8 cellular contexts compared by ENCODE assay signal in the genomic region with DNA sequence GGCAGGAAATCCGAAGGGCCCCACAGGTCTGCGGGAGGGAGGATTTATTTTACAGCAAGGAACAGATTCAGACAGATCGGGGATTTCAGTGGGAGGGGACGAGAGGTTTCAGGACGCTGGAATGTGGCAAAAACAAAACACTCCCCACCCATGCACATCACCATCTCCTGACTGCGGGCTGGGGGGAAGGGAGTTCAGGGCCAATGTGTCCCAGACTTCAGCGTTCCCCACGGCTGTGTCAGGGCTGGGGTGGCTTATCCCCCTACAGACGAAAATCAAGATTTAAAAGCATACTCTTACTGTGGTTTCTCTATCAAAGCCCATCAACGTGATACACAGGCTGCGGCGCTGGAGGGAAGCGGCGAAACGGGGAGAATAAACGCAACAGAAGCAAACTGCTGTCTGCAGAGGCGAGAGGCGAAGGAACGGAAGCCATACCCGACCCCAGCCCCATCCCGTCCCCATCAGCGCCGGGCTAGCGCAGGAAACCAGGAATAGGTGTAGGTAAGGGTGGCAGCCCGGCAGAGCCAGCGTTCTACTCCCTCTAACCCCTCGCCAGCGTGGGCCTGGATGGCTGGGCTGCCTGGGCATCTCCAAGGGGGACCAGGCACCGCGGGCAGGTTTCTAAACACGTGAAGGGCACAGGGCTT. TPM values are rescaled to one million over a fixed set of nuclear protein-coding genes. Genes with fewer than 3 reads are reported as not detected.
DNase-seq lines count a peak whose midpoint lies in the region; ATAC-seq, FAIRE-seq and TF ChIP-seq lines count a peak whose summit lies in the region.

No MANE protein-coding gene starts in this region.

- peaks cover 58% of the 10 kb centered on the region for H3K4me1 Mint-ChIP-seq in nephron progenitor cell

- H3K27ac Mint-ChIP-seq in nephron progenitor cell = peak overlapping the region; percentile 86

- peak overlapping the region; percentile 91 for H3K18ac ChIP-seq in H1 (ENCODE audit: extremely low read depth, low read length)

- peak overlapping the region; percentile 40 for H2BK12ac ChIP-seq in H1 (ENCODE audit: low read depth, low read length)

- no peaks in the 10 kb centered on the region for H3K9me3 Mint-ChIP-seq in nephron progenitor cell

- no peak overlapping the region for H2BK15ac ChIP-seq in H1 (ENCODE audit: low read length)

- H3K27me3 Mint-ChIP-seq in nephron progenitor cell (ENCODE audit: low read depth, poor library complexity) = peaks cover 31% of the 10 kb centered on the region

- DNase-seq in DMS53 treated with DMSO at 0.1 percent for 48 hours (lab: John Stamatoyannopoulos, UW; ENCODE audit: unreplicated experiment) (peak; percentile 74), NCI-H2227 (lab: John Stamatoyannopoulos, UW; ENCODE audit: unreplicated experiment) (peak; percentile 30), H1 (ENCODE audit: low read depth in 1 of 2, low spot score in 2 of 2) (no peak), nephron progenitor cell (peak; percentile 40), GM19238 (ENCODE audit: insufficient read length, low spot score) (no peak)

- POLR2A ChIA-PET in H1 (lab: Charles Lee; ENCODE audit: partially characterized antibody) = interaction anchor here (0.9 to 1.0 kb wide), 2 partner anchors 26 to 225 kb away, joined by 3 to 6 read pairs; no protein-coding TSS in a partner anchor

- no peak overlapping the region for H4K5ac ChIP-seq in H1 (ENCODE audit: insufficient read length, low read depth, low read length)

- H3K79me2 ChIP-seq in H1 (ENCODE audit: control insufficient read depth in 1 of 2, insufficient read depth in 2 of 2, low read length in 2 of 2) = 0 out of 4 replicates have a peak, but pooled peaks cover 0 to 2% of the 10 kb centered on the region in 2 experiments

- no peak overlapping the region for H2BK20ac ChIP-seq in H1 (ENCODE audit: low read length)

- H3K4me2 ChIP-seq in H1 (ENCODE audit: insufficient read depth in 1 of 2, low read depth in 2 of 2, low read length in 2 of 2) = peak overlapping the region; percentile 96 to 98

- no peak for TF ChIP-seq RAD21 in H1 (IDR thresholded peaks at IDR 0.05 in 1 of 2, conservative IDR thresholded peaks at IDR 0.05 in 1 of 2; ENCODE audit: low read depth in 2 of 2, low read length in 2 of 2)

- no peak overlapping the region for H3K4ac ChIP-seq in H1 (replicated peaks; ENCODE audit: insufficient read length, low read depth, low read length)

- H3K36me3 Mint-ChIP-seq in nephron progenitor cell (ENCODE audit: low read depth) = no peaks in the 10 kb centered on the region

- H3K4me3 Mint-ChIP-seq in nephron progenitor cell = peak overlapping the region; percentile 94

- H3K9ac ChIP-seq in H1 (replicated peaks in 1 of 4; ENCODE audit: extremely low read depth in 1 of 4, low read depth in 3 of 4, low read length in 3 of 4) = peak overlapping the region; percentile 22 to 62 (median 56); a peak in 5 of 7 replicates

- no peak overlapping the region for H4K91ac ChIP-seq in H1 (replicated peaks; ENCODE audit: insufficient read length, low read length)

- no peak overlapping the region for H2BK120ac ChIP-seq in H1 (replicated peaks; ENCODE audit: low read depth, low read length)

- H4K20me1 ChIP-seq in H1 (replicated peaks in 1 of 2; ENCODE audit: control insufficient read depth in 1 of 2, insufficient read depth in 2 of 2, low read length in 2 of 2) = no peaks in the 10 kb centered on the region

- WGBS in H1 (ENCODE audit: extremely low coverage in 1 of 2, insufficient coverage in 1 of 2, insufficient read length in 1 of 2, insufficient replicate concordance in 2 of 2, low coverage in 1 of 2, low lambda C conversion rate in 2 of 2, missing lambda C conversion rate in 1 of 2), 2 experiments = 2% methylated on average over 31 of the region's 31 CpGs; no CpG with 5 or more reads in 1 of the 2 experiments

- no peak overlapping the region for H3K56ac ChIP-seq in H1 (replicated peaks; ENCODE audit: insufficient read length, low read depth, low read length)

- H3K4me3 ChIP-seq in H1 (ENCODE audit: extremely low read depth in 1 of 4, insufficient read depth in 2 of 4, low read depth in 3 of 4, low read length in 4 of 4) = peak overlapping the region; percentile 56 to 80 (median 63)

- TF ChIP-seq POLR2A in H1 (IDR thresholded peaks at IDR 0.05; ENCODE audit: control extremely low read depth in 1 of 2, low read depth in 2 of 2, low read length in 2 of 2) = 0 out of 3 replicates have a peak, but pooled peaks of 1 of the 2 experiments have one; percentile 42

- H3K36me3 ChIP-seq in H1 (ENCODE audit: control insufficient read depth in 2 of 4, insufficient read depth in 4 of 4, low read length in 3 of 4) = no peaks in the 10 kb centered on the region

- no peak overlapping the region for H3K23ac ChIP-seq in H1 (ENCODE audit: insufficient read length)

- H3K27ac ChIP-seq in H1 (ENCODE audit: low read depth, low read length) = no peak overlapping the region

- CTCF ChIA-PET in H1 (lab: Charles Lee; ENCODE audit: partially characterized antibody) = interaction anchor here (0.7 to 3.8 kb wide), 6 partner anchors 17 to 159 kb away, joined by 3 to 32 read pairs (median 5); no protein-coding TSS in a partner anchor

- peak overlapping the region; percentile 62 for H4K8ac ChIP-seq in H1 (ENCODE audit: extremely low read depth, insufficient read depth, low read length)

- no peak for TF ChIP-seq CTCF in H1 (IDR thresholded peaks at IDR 0.05; ENCODE audit: control extremely low read depth in 1 of 3, insufficient read depth in 1 of 3, low read depth in 1 of 3, low read length in 3 of 3)
- no peak for TF ChIP-seq CTCF in nephron progenitor cell (IDR thresholded peaks at IDR 0.05)

- no peaks in the 10 kb centered on the region for H3K9me3 ChIP-seq in H1 (ENCODE audit: insufficient read depth in 2 of 2, low read depth in 1 of 2, low read length in 1 of 2)

- no peak overlapping the region for H2AFZ ChIP-seq in H1 (ENCODE audit: low read length)

- no peaks in the 10 kb centered on the region; the same call in none of the 2 replicates for H3K79me1 ChIP-seq in H1 (ENCODE audit: low read depth, low read length)

- FAIRE-seq in H1 (lab: Jason Lieb, UNC) = no peak

- ATAC-seq in GM21619 (IDR thresholded peaks at IDR 0.05; ENCODE audit: unreplicated experiment) = no peak
- no peak for ATAC-seq in GM21723 (IDR thresholded peaks at IDR 0.05; ENCODE audit: unreplicated experiment)
- no peak for ATAC-seq in GM21717 (IDR thresholded peaks at IDR 0.05; ENCODE audit: unreplicated experiment)

- H2AK5ac ChIP-seq in H1 (ENCODE audit: low read depth, low read length) = no peak overlapping the region

- peaks cover 41% of the 10 kb centered on the region for H3K23me2 ChIP-seq in H1 (ENCODE audit: low read depth, low read length)

- TF ChIP-seq EP300 in H1 (IDR thresholded peaks at IDR 0.05; ENCODE audit: borderline replicate concordance in 1 of 2, low read depth in 2 of 2, low read length in 2 of 2) = no peak

- peaks cover 14 to 70% (median 61%) of the 10 kb centered on the region in 4 experiments for H3K27me3 ChIP-seq in H1 (replicated peaks in 1 of 4; ENCODE audit: control insufficient read depth in 3 of 4, extremely low read depth in 1 of 4, insufficient read depth in 3 of 4, low read length in 3 of 4)

- no peak overlapping the region for H3K14ac ChIP-seq in H1 (ENCODE audit: insufficient read length)

- peaks cover 7 to 19% (median 15%) of the 10 kb centered on the region in 4 experiments; a peak in 6 of 7 replicates for H3K4me1 ChIP-seq in H1 (replicated peaks in 1 of 4; ENCODE audit: control insufficient read depth in 3 of 4, insufficient read depth in 4 of 4, low read length in 3 of 4)

- no peak overlapping the region; the same call in 1 of the 2 replicates for H2BK5ac ChIP-seq in H1 (ENCODE audit: low read depth, low read length)

TF ChIP-seq in H1, 55 proteins besides CTCF, POLR2A, EP300 and RAD21 (continues in another document):
- TF ChIP-seq TEAD4 (IDR thresholded peaks at IDR 0.05; ENCODE audit: low read depth, low read length) (0 out of 2 replicates have a peak, but pooled peaks have one; percentile 45), BRCA1 (IDR thresholded peaks at IDR 0.05; ENCODE audit: low read depth, low read length) (no peak), RNF2 (IDR thresholded peaks at IDR 0.05; ENCODE audit: borderline replicate concordance, low read depth, low read length, missing control alignments, poor library complexity, severe bottlenecking) (peak; percentile 45), RBBP5 (IDR thresholded peaks at IDR 0.05; ENCODE audit: borderline replicate concordance, low read depth, low read length) (0 out of 2 replicates have a peak, but pooled peaks have one; percentile 21), SRF (IDR thresholded peaks at IDR 0.05; ENCODE audit: low read depth, low read length) (no peak), EZH2 (IDR thresholded peaks at IDR 0.05; ENCODE audit: low read depth, low read length, severe bottlenecking) (peak; percentile 63), SIN3A (conservative IDR thresholded peaks at IDR 0.05 in 1 of 2, IDR thresholded peaks at IDR 0.05 in 1 of 2; ENCODE audit: low read depth in 1 of 2, low read length in 2 of 2) (no peak; a peak in 1 of 4 replicates), KDM5A (IDR thresholded peaks at IDR 0.05; ENCODE audit: low read length) (no peak), E2F6 (IDR thresholded peaks at IDR 0.05) (peak; percentile 57), KDM4A (IDR thresholded peaks at IDR 0.05; ENCODE audit: low read depth, low read length, severe bottlenecking) (no peak)
- TF ChIP-seq, protein P1, sequence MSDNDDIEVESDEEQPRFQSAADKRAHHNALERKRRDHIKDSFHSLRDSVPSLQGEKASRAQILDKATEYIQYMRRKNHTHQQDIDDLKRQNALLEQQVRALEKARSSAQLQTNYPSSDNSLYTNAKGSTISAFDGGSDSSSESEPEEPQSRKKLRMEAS (IDR thresholded peaks at IDR 0.05) = 0 out of 2 replicates have a peak, but pooled peaks have one; percentile 6

RNA-seq across cellular contexts. Expression of gene TENM4, which starts 2.7 kb away (rescaled TPM):
- 7.2 and 8.8 TPM in 2 replicates for total RNA-seq in H1 (2021; fragmentation: NEBNext Ultra II Directional; extraction: Animal tissue kit (Norgen Biotek cat#: 25700))
- polyA plus RNA-seq in H1 (2011; rRNA removed) = 3.5 and 5.8 TPM in 2 replicates
- 2.5 TPM for polyA plus RNA-seq in H1 (2011; cell fraction: cytosol; rRNA removed)
- 9.5 TPM for polyA plus RNA-seq in H1 (2011; cell fraction: nucleus; rRNA removed)
- polyA plus RNA-seq in H1 (2012, experiment 1 of 2) = 1.8 to 3.9 TPM (median 2.8 TPM) in 4 replicates
- 0.24 TPM for polyA plus RNA-seq in H1 (2012, experiment 2 of 2)
- 2.4 TPM for polyA plus RNA-seq in H1 (2013, experiment 1 of 2)
- 1.9 TPM for polyA plus RNA-seq in H1 (2013, experiment 2 of 2)
- polyA minus RNA-seq in H1 (2011; rRNA and poly(A)+ RNA removed) = 6.4 and 11.1 TPM in 2 replicates
- 7.5 TPM for polyA minus RNA-seq in H1 (2011; cell fraction: cytosol; rRNA and poly(A)+ RNA removed)
- polyA minus RNA-seq in H1 (2011; cell fraction: nucleus; rRNA and poly(A)+ RNA removed) = 37.7 TPM

Comparison
In these comparisons a context has a peak if more than half of its experiments do, and no peak if none do; other contexts are left out.
1. DNase-seq: peak in DMS53 treated with DMSO at 0.1 percent for 48 hours (single experiment), NCI-H2227 (single experiment) and nephron progenitor cell (single experiment); none in H1 (0 of 2) and GM19238 (single experiment).